Comparison of ENCODE assay signal across 1 cellular context in genomic region chr2:171433763-171434670, GRCh38.
A peak's percentile ranks its signal among the peaks of the same experiment; 100 is the strongest.
TF ChIP-seq lines count a peak whose summit lies in the region.

A gene with protein sequence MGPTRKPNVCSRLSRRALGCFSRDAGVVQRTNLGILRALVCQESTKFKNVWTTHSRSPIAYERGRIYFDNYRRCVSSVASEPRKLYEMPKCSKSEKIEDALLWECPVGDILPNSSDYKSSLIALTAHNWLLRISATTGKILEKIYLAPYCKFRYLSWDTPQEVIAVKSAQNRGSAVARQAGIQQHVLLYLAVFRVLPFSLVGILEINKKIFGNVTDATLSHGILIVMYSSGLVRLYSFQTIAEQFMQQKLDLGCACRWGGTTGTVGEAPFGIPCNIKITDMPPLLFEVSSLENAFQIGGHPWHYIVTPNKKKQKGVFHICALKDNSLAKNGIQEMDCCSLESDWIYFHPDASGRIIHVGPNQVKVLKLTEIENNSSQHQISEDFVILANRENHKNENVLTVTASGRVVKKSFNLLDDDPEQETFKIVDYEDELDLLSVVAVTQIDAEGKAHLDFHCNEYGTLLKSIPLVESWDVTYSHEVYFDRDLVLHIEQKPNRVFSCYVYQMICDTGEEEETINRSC (plus strand): TSS chr2:171434226. CDS start chr2:171434578, 352 bp downstream.
TSS of gene METTL8 (minus strand) at chr2:171433990. CDS start at chr2:171392185, 41,805 bp downstream.

TF ChIP-seq in HepG2, 621 proteins besides CTCF, POLR2A, EP300 and RAD21 (continued from another document and continues in another):
- TF ChIP-seq TBX3 (IDR thresholded peaks at IDR 0.05; ENCODE audit: borderline replicate concordance) (no peak), STAG1 (CRISPR knock-in tag; IDR thresholded peaks at IDR 0.05) (peak; percentile 42), ZNF652 (CRISPR knock-in tag; IDR thresholded peaks at IDR 0.05; ENCODE audit: borderline replicate concordance, low read depth) (0 out of 2 replicates have a peak, but pooled peaks have one; percentile 5), MED13 (CRISPR knock-in tag; IDR thresholded peaks at IDR 0.05) (peak; percentile 75), ZNF674 (CRISPR knock-in tag; IDR thresholded peaks at IDR 0.05; ENCODE audit: low read depth) (0 out of 2 replicates have a peak, but pooled peaks have one; percentile 83), ZFP36L1 (CRISPR knock-in tag; IDR thresholded peaks at IDR 0.05) (peak; percentile 2; the same call in 1 of the 2 replicates), KLF11 (CRISPR knock-in tag; IDR thresholded peaks at IDR 0.05) (peak; percentile 33; the same call in 1 of the 2 replicates), KDM5A (IDR thresholded peaks at IDR 0.05; ENCODE audit: borderline replicate concordance, low read length) (no peak), HOXA3 (CRISPR knock-in tag; IDR thresholded peaks at IDR 0.05) (peak; percentile 82; the same call in 1 of the 2 replicates), CREB1 (IDR thresholded peaks at IDR 0.05) (peak; percentile 46; the same call in 1 of the 2 replicates), CREB1 (CRISPR knock-in tag; IDR thresholded peaks at IDR 0.05) (0 out of 2 replicates have a peak, but pooled peaks have one; percentile 24), FOXC1 (CRISPR knock-in tag; IDR thresholded peaks at IDR 0.05; ENCODE audit: borderline replicate concordance) (peak; percentile 86), NFATC3 (CRISPR knock-in tag; IDR thresholded peaks at IDR 0.05) (no peak), ZNF713 (CRISPR knock-in tag; IDR thresholded peaks at IDR 0.05) (peak; percentile 6), ZNF678 (CRISPR knock-in tag; IDR thresholded peaks at IDR 0.05) (0 out of 2 replicates have a peak, but pooled peaks have one; percentile 55), HOXD1 (CRISPR knock-in tag; IDR thresholded peaks at IDR 0.05) (no peak; the same call in none of the 2 replicates), FOXK2 (IDR thresholded peaks at IDR 0.05) (no peak), ZNF607 (CRISPR knock-in tag; IDR thresholded peaks at IDR 0.05; ENCODE audit: borderline replicate concordance) (peak; percentile 78), ZMYM2 (CRISPR knock-in tag; IDR thresholded peaks at IDR 0.05) (peak; percentile 43), RERE (CRISPR knock-in tag; IDR thresholded peaks at IDR 0.05; ENCODE audit: low read depth) (0 out of 2 replicates have a peak, but pooled peaks have one; percentile 51), SUZ12 (IDR thresholded peaks at IDR 0.05; ENCODE audit: low read depth, low read length) (peak; percentile 75), ZNF557 (CRISPR knock-in tag; IDR thresholded peaks at IDR 0.05) (peak; percentile 47; the same call in 1 of the 2 replicates), JUND (CRISPR knock-in tag; IDR thresholded peaks at IDR 0.05) (no peak), ARID5B (CRISPR knock-in tag; IDR thresholded peaks at IDR 0.05) (peak; percentile 77), ZBTB49 (CRISPR knock-in tag; IDR thresholded peaks at IDR 0.05; ENCODE audit: borderline replicate concordance) (peak; percentile 93), ZSCAN22 (CRISPR knock-in tag; IDR thresholded peaks at IDR 0.05) (no peak), ZNF792 (CRISPR knock-in tag; IDR thresholded peaks at IDR 0.05) (peak; percentile 68), KLF16 (CRISPR knock-in tag; IDR thresholded peaks at IDR 0.05) (peak; percentile 68 to 91; a peak in 2 of 4 replicates), MYPOP (CRISPR knock-in tag; IDR thresholded peaks at IDR 0.05) (peak; percentile 93), HIVEP1 (CRISPR knock-in tag; IDR thresholded peaks at IDR 0.05) (peak; percentile 72; the same call in 1 of the 2 replicates), ZNF766 (CRISPR knock-in tag; IDR thresholded peaks at IDR 0.05; ENCODE audit: borderline replicate concordance) (peak; percentile 95), TSC22D2 (CRISPR knock-in tag; IDR thresholded peaks at IDR 0.05; ENCODE audit: borderline replicate concordance) (peak; percentile 95; the same call in 1 of the 2 replicates), PHF21A (CRISPR knock-in tag; IDR thresholded peaks at IDR 0.05) (peak; percentile 91), ZNF12 (CRISPR knock-in tag; IDR thresholded peaks at IDR 0.05) (no peak; the same call in none of the 2 replicates), ZSCAN12 (CRISPR knock-in tag; IDR thresholded peaks at IDR 0.05) (peak; percentile 65; the same call in 1 of the 2 replicates), FOXJ3 (CRISPR knock-in tag; IDR thresholded peaks at IDR 0.05; ENCODE audit: borderline replicate concordance) (0 out of 2 replicates have a peak, but pooled peaks have one; percentile 9), FOSL2 (CRISPR knock-in tag; IDR thresholded peaks at IDR 0.05) (no peak; the same call in 1 of the 2 replicates), MXI1 (IDR thresholded peaks at IDR 0.05; ENCODE audit: borderline replicate concordance, low read depth, low read length) (peak; percentile 85; the same call in 2 of the 3 replicates), ETV5 (CRISPR knock-in tag; IDR thresholded peaks at IDR 0.05; ENCODE audit: borderline replicate concordance) (peak; percentile 49; the same call in 1 of the 2 replicates), MLLT10 (CRISPR knock-in tag; IDR thresholded peaks at IDR 0.05) (no peak), JUN (CRISPR knock-in tag; IDR thresholded peaks at IDR 0.05) (peak; percentile 33; the same call in 1 of the 2 replicates), ZNF616 (CRISPR knock-in tag; IDR thresholded peaks at IDR 0.05; ENCODE audit: low read depth) (peak; percentile 53; the same call in 1 of the 2 replicates), SIN3B (IDR thresholded peaks at IDR 0.05; ENCODE audit: low read length) (no peak)
- TF ChIP-seq, protein P1, sequence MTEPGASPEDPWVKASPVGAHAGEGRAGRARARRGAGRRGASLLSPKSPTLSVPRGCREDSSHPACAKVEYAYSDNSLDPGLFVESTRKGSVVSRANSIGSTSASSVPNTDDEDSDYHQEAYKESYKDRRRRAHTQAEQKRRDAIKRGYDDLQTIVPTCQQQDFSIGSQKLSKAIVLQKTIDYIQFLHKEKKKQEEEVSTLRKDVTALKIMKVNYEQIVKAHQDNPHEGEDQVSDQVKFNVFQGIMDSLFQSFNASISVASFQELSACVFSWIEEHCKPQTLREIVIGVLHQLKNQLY (CRISPR knock-in tag; IDR thresholded peaks at IDR 0.05) = peak; percentile 54; the same call in 1 of the 2 replicates
- TF ChIP-seq, protein P2, sequence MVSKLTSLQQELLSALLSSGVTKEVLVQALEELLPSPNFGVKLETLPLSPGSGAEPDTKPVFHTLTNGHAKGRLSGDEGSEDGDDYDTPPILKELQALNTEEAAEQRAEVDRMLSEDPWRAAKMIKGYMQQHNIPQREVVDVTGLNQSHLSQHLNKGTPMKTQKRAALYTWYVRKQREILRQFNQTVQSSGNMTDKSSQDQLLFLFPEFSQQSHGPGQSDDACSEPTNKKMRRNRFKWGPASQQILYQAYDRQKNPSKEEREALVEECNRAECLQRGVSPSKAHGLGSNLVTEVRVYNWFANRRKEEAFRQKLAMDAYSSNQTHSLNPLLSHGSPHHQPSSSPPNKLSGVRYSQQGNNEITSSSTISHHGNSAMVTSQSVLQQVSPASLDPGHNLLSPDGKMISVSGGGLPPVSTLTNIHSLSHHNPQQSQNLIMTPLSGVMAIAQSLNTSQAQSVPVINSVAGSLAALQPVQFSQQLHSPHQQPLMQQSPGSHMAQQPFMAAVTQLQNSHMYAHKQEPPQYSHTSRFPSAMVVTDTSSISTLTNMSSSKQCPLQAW (CRISPR knock-in tag; IDR thresholded peaks at IDR 0.05) = peak; percentile 96
- TF ChIP-seq, protein P3, sequence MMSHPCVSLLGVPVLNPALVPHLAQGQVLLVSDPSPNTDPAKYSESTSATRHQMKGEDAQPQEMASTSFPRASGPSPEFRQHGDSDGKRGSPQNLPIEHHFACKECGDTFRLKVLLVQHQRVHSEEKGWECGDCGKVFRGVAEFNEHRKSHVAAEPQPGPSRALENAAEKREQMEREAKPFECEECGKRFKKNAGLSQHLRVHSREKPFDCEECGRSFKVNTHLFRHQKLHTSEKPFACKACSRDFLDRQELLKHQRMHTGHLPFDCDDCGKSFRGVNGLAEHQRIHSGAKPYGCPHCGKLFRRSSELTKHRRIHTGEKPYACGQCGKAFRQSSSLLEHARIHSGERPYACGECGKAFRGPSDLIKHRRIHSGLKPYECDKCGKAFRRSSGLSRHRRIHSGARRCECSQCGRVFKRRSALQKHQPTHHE (CRISPR knock-in tag; IDR thresholded peaks at IDR 0.05; ENCODE audit: borderline replicate concordance) = peak; percentile 91
